Comparison of ENCODE assay signal across 1 cellular context in the genomic region with DNA sequence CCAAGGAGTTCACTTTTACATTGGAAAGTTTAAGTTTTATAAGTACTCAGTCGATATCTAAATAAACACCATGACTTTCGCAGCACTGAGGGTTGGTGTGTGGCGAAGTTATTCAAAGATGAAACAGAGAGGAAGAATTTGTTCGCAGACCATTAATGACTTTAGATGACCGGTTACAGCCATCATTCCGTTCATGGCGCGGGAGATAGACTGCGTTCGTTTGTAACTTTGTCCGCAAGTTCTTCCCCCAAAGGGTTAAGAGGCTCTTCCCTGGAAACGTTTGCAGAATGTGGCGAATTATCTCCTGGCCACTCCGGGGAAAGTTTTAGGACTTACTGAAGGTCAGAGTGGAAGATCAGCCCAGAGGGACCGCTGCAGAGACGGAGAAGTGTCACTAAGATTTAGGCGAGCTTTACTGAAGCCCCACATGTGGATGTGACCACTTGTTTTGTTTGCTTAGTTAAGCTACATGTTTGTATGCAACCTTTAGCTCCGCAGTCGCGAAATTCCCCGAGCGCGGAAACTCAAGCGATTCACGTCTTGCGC.
A peak's percentile ranks its signal among the peaks of the same experiment; 100 is the strongest.
TF ChIP-seq lines count a peak whose summit lies in the region.

No MANE protein-coding gene starts in this region.

TF ChIP-seq in HepG2, 621 proteins besides CTCF, POLR2A, EP300 and RAD21:
- TF ChIP-seq, protein P1, sequence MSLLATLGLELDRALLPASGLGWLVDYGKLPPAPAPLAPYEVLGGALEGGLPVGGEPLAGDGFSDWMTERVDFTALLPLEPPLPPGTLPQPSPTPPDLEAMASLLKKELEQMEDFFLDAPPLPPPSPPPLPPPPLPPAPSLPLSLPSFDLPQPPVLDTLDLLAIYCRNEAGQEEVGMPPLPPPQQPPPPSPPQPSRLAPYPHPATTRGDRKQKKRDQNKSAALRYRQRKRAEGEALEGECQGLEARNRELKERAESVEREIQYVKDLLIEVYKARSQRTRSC (CRISPR knock-in tag; IDR thresholded peaks at IDR 0.05; ENCODE audit: low read depth), result no peak
- TF ChIP-seq MLLT10 (CRISPR knock-in tag; IDR thresholded peaks at IDR 0.05) (no peak), EZH2 (conservative IDR thresholded peaks at IDR 0.05; ENCODE audit: low read depth, low read length) (0 out of 2 replicates have a peak, but pooled peaks have one; percentile 50), ZNF883 (CRISPR knock-in tag; IDR thresholded peaks at IDR 0.05; ENCODE audit: not compliant biosample characterization) (no peak), ARNTL (CRISPR knock-in tag; IDR thresholded peaks at IDR 0.05) (no peak), STAG1 (CRISPR knock-in tag; IDR thresholded peaks at IDR 0.05) (no peak)
- TF ChIP-seq, protein P2, sequence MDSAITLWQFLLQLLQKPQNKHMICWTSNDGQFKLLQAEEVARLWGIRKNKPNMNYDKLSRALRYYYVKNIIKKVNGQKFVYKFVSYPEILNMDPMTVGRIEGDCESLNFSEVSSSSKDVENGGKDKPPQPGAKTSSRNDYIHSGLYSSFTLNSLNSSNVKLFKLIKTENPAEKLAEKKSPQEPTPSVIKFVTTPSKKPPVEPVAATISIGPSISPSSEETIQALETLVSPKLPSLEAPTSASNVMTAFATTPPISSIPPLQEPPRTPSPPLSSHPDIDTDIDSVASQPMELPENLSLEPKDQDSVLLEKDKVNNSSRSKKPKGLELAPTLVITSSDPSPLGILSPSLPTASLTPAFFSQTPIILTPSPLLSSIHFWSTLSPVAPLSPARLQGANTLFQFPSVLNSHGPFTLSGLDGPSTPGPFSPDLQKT (CRISPR knock-in tag; IDR thresholded peaks at IDR 0.05; ENCODE audit: borderline replicate concordance), result no peak
